Comparison of ENCODE assay signal across 9 cellular contexts in the genomic region with DNA sequence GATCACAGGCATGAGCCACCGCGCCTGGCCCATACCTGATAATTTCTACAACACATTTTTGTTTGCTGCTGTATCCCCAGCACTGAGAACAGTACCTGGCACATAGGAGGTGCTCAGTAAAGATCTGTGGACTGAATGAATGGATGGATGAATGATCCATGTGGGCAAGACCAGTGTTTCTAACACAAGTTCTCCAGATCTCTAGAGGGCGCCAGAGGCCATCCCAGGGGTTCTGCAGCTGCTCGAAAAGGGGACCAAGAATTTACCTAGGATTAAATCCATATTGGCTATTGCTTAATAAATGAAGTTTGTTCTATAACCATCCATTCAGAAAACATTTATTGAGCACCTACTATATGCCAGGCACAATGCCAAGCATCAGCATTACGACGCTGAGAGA.
DNase-seq lines count a peak whose midpoint lies in the region; ATAC-seq and TF ChIP-seq lines count a peak whose summit lies in the region.
"Had no signal": no experiment of that assay in that cellular context is flagged by ENCODE, and none has a peak within 500 bp of the region (broad histone marks: within the 10 kb centered on the region; RNA-seq: fewer than 3 reads in every experiment).

No MANE protein-coding gene starts in this region.

- no peak for ATAC-seq in activated CD4-positive, alpha-beta T cell treated with anti-CD3 and anti-CD28 coated beads for 36 hours
- peak; percentile 73 for ATAC-seq in Panc1
- ATAC-seq in stimulated activated naive CD8-positive, alpha-beta T cell treated with anti-CD3 and anti-CD28 coated beads, Interleukin-15, Interleukin-2, amounts not matched to agents 100 U/mL and 50 U/mL, for 24 hours = no peak
- no peak for ATAC-seq in GM19035 (IDR thresholded peaks at IDR 0.05; ENCODE audit: unreplicated experiment)
- ATAC-seq in HG03039 (IDR thresholded peaks at IDR 0.05; ENCODE audit: unreplicated experiment) = no peak

- in situ Hi-C loops in Panc1 (cut with HindIII; ENCODE audit: low pct_unique_long_range_greater_than_20kb, low sequenced_read_pairs) = no loop called here

- H3K27ac ChIP-seq in Panc1 (ENCODE audit: low read length) = no peak overlapping the region
- H3K27ac ChIP-seq: neutrophil had no signal

- no peak overlapping the region for H3K4me3 Mint-ChIP-seq in activated CD4-positive, alpha-beta T cell treated with anti-CD3 and anti-CD28 coated beads for 36 hours

- peak; percentile 53 for DNase-seq in activated CD4-positive, alpha-beta T cell treated with anti-CD3 and anti-CD28 coated beads for 36 hours
- DNase-seq in activated CD4-positive, alpha-beta T cell treated with anti-CD3 and anti-CD28 coated beads for 1 hour = no peak
- peak; percentile 2 to 4 for DNase-seq in Kasumi-1 (lab: John Stamatoyannopoulos, UW)
- DNase-seq in Panc1 (ENCODE audit: low read depth, low spot score) = no peak
- peak in 1 of 2 donors; percentile 13 for DNase-seq in foreskin fibroblast
- peak; percentile 27 for DNase-seq in stimulated activated naive CD8-positive, alpha-beta T cell treated with anti-CD3 and anti-CD28 coated beads, Interleukin-15, Interleukin-2, amounts not matched to agents 100 U/mL and 50 U/mL, for 24 hours

- no peaks in the 10 kb centered on the region for H3K9me3 Mint-ChIP-seq in activated CD4-positive, alpha-beta T cell treated with anti-CD3 and anti-CD28 coated beads for 36 hours (ENCODE audit: low read depth)

- intact Hi-C loops in activated CD4-positive, alpha-beta T cell treated with anti-CD3 and anti-CD28 coated beads for 36 hours (cut with DNase I, micrococcal nuclease) = loop anchor here (1.0 to 5.0 kb wide), 2 partner anchors 177 to 179 kb away; no protein-coding TSS in a partner anchor
- intact Hi-C loops in Panc1 (cut with micrococcal nuclease; ENCODE audit: unreplicated experiment) = loop anchor here (2.0 to 10.0 kb wide), 3 partner anchors 178 to 642 kb away; no protein-coding TSS in a partner anchor

- CTCF ChIA-PET in activated CD4-positive, alpha-beta T cell treated with anti-CD3 and anti-CD28 coated beads for 36 hours (lab: Charles Lee) = interaction anchor here (0.7 to 1.2 kb wide), 3 partner anchors 175 to 620 kb away, joined by 3 to 7 read pairs (median 3); no protein-coding TSS in a partner anchor
- CTCF ChIA-PET in Panc1 (lab: Charles Lee) = interaction anchor here (1.4 kb wide), 1 partner anchor 178 kb away, joined by 5 read pairs; no protein-coding TSS in a partner anchor

- POLR2A ChIA-PET in activated CD4-positive, alpha-beta T cell treated with anti-CD3 and anti-CD28 coated beads for 36 hours (lab: Charles Lee) = no interaction called here
- POLR2A ChIA-PET in Panc1 (lab: Charles Lee) = no interaction called here

- H3K4me1 Mint-ChIP-seq in activated CD4-positive, alpha-beta T cell treated with anti-CD3 and anti-CD28 coated beads for 36 hours = no peaks in the 10 kb centered on the region

- peak; percentile 88 for TF ChIP-seq CTCF in Panc1 (IDR thresholded peaks at IDR 0.05)
- TF ChIP-seq CTCF in foreskin fibroblast (IDR thresholded peaks at IDR 0.05; ENCODE audit: low read depth, low read length) = peak; percentile 38

- H3K27me3 Mint-ChIP-seq in activated CD4-positive, alpha-beta T cell treated with anti-CD3 and anti-CD28 coated beads for 36 hours = peaks cover 28% of the 10 kb centered on the region

- no peaks in the 10 kb centered on the region for H3K36me3 ChIP-seq in Panc1 (ENCODE audit: control insufficient read depth, insufficient read depth, low read length)
- H3K36me3 ChIP-seq: neutrophil had no signal

- H3K27me3 ChIP-seq in Panc1 (ENCODE audit: control insufficient read depth, insufficient read depth, low read length) = peaks cover 4% of the 10 kb centered on the region

- no peaks in the 10 kb centered on the region for H3K9me3 ChIP-seq in Panc1 (ENCODE audit: control insufficient read depth, insufficient read depth, low read depth, low read length)
- H3K9me3 ChIP-seq: neutrophil had no signal

- no peaks in the 10 kb centered on the region for H3K36me3 Mint-ChIP-seq in activated CD4-positive, alpha-beta T cell treated with anti-CD3 and anti-CD28 coated beads for 36 hours (ENCODE audit: low read depth)

- no peak overlapping the region for H3K27ac Mint-ChIP-seq in activated CD4-positive, alpha-beta T cell treated with anti-CD3 and anti-CD28 coated beads for 36 hours

- H3K4me1 ChIP-seq in Panc1 (ENCODE audit: control insufficient read depth, insufficient read depth, low read length) = no peaks in the 10 kb centered on the region

- H3K4me3 ChIP-seq in Panc1 (ENCODE audit: low read depth in 2 of 2, low read length in 2 of 2) (no peak overlapping the region), foreskin fibroblast (ENCODE audit: low read depth in 1 of 2, low read length in 2 of 2) (no peak overlapping the region)

- BruUV-seq in Panc1 (replicated peaks; lab: Mats Ljungman, UMichigan) = no TSS peak

Comparison
In these comparisons a context has a peak if more than half of its experiments do, and no peak if none do; other contexts are left out.
1. DNase-seq: peak in activated CD4-positive, alpha-beta T cell treated with anti-CD3 and anti-CD28 coated beads for 36 hours (single experiment), Kasumi-1 (2 of 2) and stimulated activated naive CD8-positive, alpha-beta T cell treated with anti-CD3 and anti-CD28 coated beads, Interleukin-15, Interleukin-2, amounts not matched to agents 100 U/mL and 50 U/mL, for 24 hours (single experiment); none in activated CD4-positive, alpha-beta T cell treated with anti-CD3 and anti-CD28 coated beads for 1 hour (single experiment) and Panc1 (single experiment).